Comparison of ENCODE assay signal across 3 cellular contexts in genomic region chr18:31626409-31626808, GRCh38.
TF ChIP-seq lines count a peak whose summit lies in the region.

No MANE protein-coding gene starts in this region.

TF ChIP-seq in SK-N-SH, 30 proteins besides CTCF, POLR2A, EP300 and RAD21:
- TF ChIP-seq MXI1 (IDR thresholded peaks at IDR 0.05; ENCODE audit: low read depth, low read length): no peak
- TF ChIP-seq YY1 (IDR thresholded peaks at IDR 0.05; ENCODE audit: low read depth): no peak
TF ChIP-seq in SK-N-SH: peak in this region for 0.

TF ChIP-seq in SK-N-SH treated with all-trans-retinoic acid at 6 μM for 48 hours, 23 proteins besides CTCF, POLR2A, EP300 and RAD21:
- TF ChIP-seq TSHZ2 (CRISPR knock-in tag; IDR thresholded peaks at IDR 0.05): no peak
- no peak for TF ChIP-seq CREB5 (CRISPR knock-in tag; IDR thresholded peaks at IDR 0.05; ENCODE audit: low read depth)
- TF ChIP-seq SNAI2 (CRISPR knock-in tag; IDR thresholded peaks at IDR 0.05): no peak

TF ChIP-seq in K562, 482 proteins besides CTCF, POLR2A, EP300 and RAD21:
- TF ChIP-seq SIN3A (IDR thresholded peaks at IDR 0.05; ENCODE audit: borderline replicate concordance in 2 of 2, control insufficient read depth in 1 of 2, low read depth in 2 of 2, low read length in 2 of 2) (no peak), HIVEP1 (CRISPR knock-in tag; IDR thresholded peaks at IDR 0.05) (no peak), SMC3 (conservative IDR thresholded peaks at IDR 0.05; ENCODE audit: insufficient read depth, low read depth, low read length) (0 out of 2 replicates have a peak, but pooled peaks have one; percentile 32), SRF (CRISPR knock-in tag; IDR thresholded peaks at IDR 0.05) (0 out of 4 replicates have a peak, but pooled peaks of 1 of the 2 experiments have one; percentile 14), ZKSCAN8 (CRISPR knock-in tag; IDR thresholded peaks at IDR 0.05) (no peak), POLR2AphosphoS5 (IDR thresholded peaks at IDR 0.05; ENCODE audit: control insufficient read depth, insufficient read depth, low read depth, low read length) (no peak)
TF ChIP-seq in K562: peak in this region for 2.
